ENCODE assay signal across 14 cellular contexts in the genomic region with DNA sequence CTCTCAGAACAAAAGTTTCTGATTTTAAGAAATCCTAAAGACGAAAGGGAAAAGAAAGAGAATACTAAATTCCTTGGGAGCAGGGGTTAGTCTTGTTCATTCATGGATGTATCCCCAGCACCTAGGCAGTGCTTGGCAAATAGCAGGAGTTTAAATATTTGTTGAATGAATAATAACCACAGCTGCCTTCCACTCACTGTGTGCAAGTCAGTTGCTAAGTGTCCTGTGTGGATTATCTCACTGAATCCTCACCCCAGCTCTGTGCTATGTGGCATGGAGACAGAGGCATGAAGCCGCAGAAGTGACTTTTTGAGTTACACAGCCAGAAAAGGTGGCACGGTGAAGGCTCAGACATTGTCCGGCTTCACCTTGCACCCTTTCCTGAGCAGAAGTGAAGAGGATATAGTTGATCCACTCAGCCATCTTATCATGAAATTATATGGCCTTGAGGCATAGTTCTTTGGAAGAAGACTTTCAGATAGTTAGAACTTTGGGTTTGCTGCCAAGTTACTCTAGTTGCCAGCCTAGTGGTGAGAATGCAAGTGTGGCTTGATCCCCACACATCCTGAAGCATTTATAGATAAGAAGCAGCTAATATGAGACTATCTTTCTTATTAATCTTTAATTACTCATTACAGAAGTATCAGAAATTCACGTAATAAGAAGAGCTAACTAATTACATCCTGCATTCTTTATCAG.
"Had no signal": no experiment of that assay in that cellular context is flagged by ENCODE, and none has a peak within 500 bp of the region (broad histone marks: within the 10 kb centered on the region; RNA-seq: fewer than 3 reads in every experiment).

No MANE protein-coding gene starts in this region.

- H3K4me1 ChIP-seq: ascending aorta, uterus had no signal

- H3K36me3 ChIP-seq: ascending aorta, gastrocnemius medialis, tibial nerve, uterus, WERI-Rb-1 had no signal

- H3K9me3 ChIP-seq: ascending aorta, gastrocnemius medialis, tibial nerve, uterus had no signal

- H3K27ac ChIP-seq: ascending aorta, gastrocnemius medialis, tibial nerve, uterus, WERI-Rb-1 had no signal

- DNase-seq: activated CD4-positive, alpha-beta T cell treated with anti-CD3 and anti-CD28 coated beads for 1 hour; activated CD4-positive, alpha-beta T cell treated with anti-CD3 and anti-CD28 coated beads, Interleukin-2, amount 50 U/mL, for 4 hours; activated effector memory CD4-positive, alpha-beta T cell treated with anti-CD3 and anti-CD28 coated beads, Interleukin-2, amount 50 U/mL, for 16 hours; activated T-cell treated with anti-CD3 and anti-CD28 coated beads, Interleukin-2, amount 50 U/mL, for 72 hours; effector memory CD8-positive, alpha-beta T cell; gastrocnemius medialis; head of caudate nucleus; nucleus accumbens; stimulated activated CD4-positive, alpha-beta T cell treated with anti-CD3 and anti-CD28 coated beads, Interleukin-2, amount 100 ng/mL, for 24 hours; uterus; WERI-Rb-1 had no signal

- H3K4me3 ChIP-seq: ascending aorta, gastrocnemius medialis, tibial nerve, uterus had no signal

- ATAC-seq: activated T-cell treated with anti-CD3 and anti-CD28 coated beads, Interleukin-2, amount 50 U/mL, for 72 hours; effector memory CD8-positive, alpha-beta T cell; gastrocnemius medialis; natural killer cell treated with Interleukin-12 subunit alpha and Interleukin-12 subunit beta and Interleukin-15 and Interleukin-18, amount 100 ng/mL, for 72 hours had no signal

- H3K27me3 ChIP-seq: ascending aorta, gastrocnemius medialis, tibial nerve, uterus had no signal
